Comparison of ENCODE assay signal across 8 cellular contexts in genomic region chr6:167826230-167827061, GRCh38. TPM values are rescaled to one million over a fixed set of nuclear protein-coding genes. Genes with fewer than 3 reads are reported as not detected.
DNase-seq lines count a peak whose midpoint lies in the region; ATAC-seq and TF ChIP-seq lines count a peak whose summit lies in the region.

Gene AFDN (plus strand): TSS chr6:167826911. CDS start chr6:167827133, 222 bp downstream.

- H3K4ac ChIP-seq in trophoblast cell (ENCODE audit: low read depth, low read length), result peak within 1 kb of the TSS; percentile 99

- TF ChIP-seq CTCF in Caco-2 (IDR thresholded peaks at IDR 0.05; ENCODE audit: insufficient read depth in 1 of 2, low read depth in 1 of 2, low read length in 1 of 2, severe bottlenecking in 1 of 2, unreplicated experiment in 1 of 2), result peak; percentile 25 to 37
- no peak for TF ChIP-seq CTCF in SU-DHL-6 (IDR thresholded peaks at IDR 0.05; ENCODE audit: insufficient read depth, low read length, poor library complexity, severe bottlenecking)
- TF ChIP-seq CTCF in cardiac muscle cell (IDR thresholded peaks at IDR 0.05; ENCODE audit: low read depth, low read length), result peak; percentile 37

- H3K27ac ChIP-seq in SU-DHL-6 (ENCODE audit: low read depth, low read length) (no peak within 1 kb of the TSS), cardiac muscle cell (peak within 1 kb of the TSS; percentile 68), trophoblast cell (ENCODE audit: low read depth, low read length) (peak within 1 kb of the TSS; percentile 93), urinary bladder (ENCODE audit: low read depth) (peak within 1 kb of the TSS; percentile 28)

- H3K23ac ChIP-seq in trophoblast cell (ENCODE audit: low read length), result no peak within 1 kb of the TSS

- no TSS peak for BruUV-seq in Caco-2 (replicated peaks; lab: Mats Ljungman, UMichigan)

- peak within 1 kb of the TSS; percentile 86 for H4K8ac ChIP-seq in trophoblast cell (ENCODE audit: low read depth, low read length)

- peak within 1 kb of the TSS; percentile 99 for H4K91ac ChIP-seq in trophoblast cell (ENCODE audit: low read depth, low read length)

- peak within 1 kb of the TSS; percentile 99 for H3K4me3 ChIP-seq in Caco-2 (ENCODE audit: low read depth, low read length)
- peak within 1 kb of the TSS; percentile 59 for H3K4me3 ChIP-seq in SU-DHL-6 (ENCODE audit: insufficient read depth, low read length, poor library complexity, severe bottlenecking)
- H3K4me3 ChIP-seq in cardiac muscle cell, result peak within 1 kb of the TSS; percentile 86
- H3K4me3 ChIP-seq in trophoblast cell (ENCODE audit: low read depth, low read length), result peak within 1 kb of the TSS; percentile 98
- H3K4me3 ChIP-seq in urinary bladder (ENCODE audit: low read depth, low read length), result peak within 1 kb of the TSS; percentile 100

- H2AFZ ChIP-seq in SU-DHL-6 (ENCODE audit: low read depth, low read length, severe bottlenecking), result peak within 1 kb of the TSS; percentile 87
- H2AFZ ChIP-seq in trophoblast cell (ENCODE audit: insufficient read depth, low read length, poor library complexity), result peak within 1 kb of the TSS; percentile 97

- DNase-seq in Caco-2 (peak; percentile 68 to 83), HK-2 (ENCODE audit: unreplicated experiment) (peak; percentile 60), cardiac muscle cell (ENCODE audit: low read depth in 1 of 2, low spot score in 1 of 2) (peak; percentile 66 to 82), trophoblast cell (peak; percentile 62 to 77)
- peak; percentile 80 for DNase-seq in activated naive CD8-positive, alpha-beta T cell treated with anti-CD3 and anti-CD28 coated beads, Interleukin-2, amount 10 ng/mL, durations not matched to agents 7 days and 5 days

- H3K79me1 ChIP-seq in trophoblast cell (ENCODE audit: low read length), result peaks cover 21% of the 10 kb centered on the region

- no peaks in the 10 kb centered on the region for H3K27me3 Mint-ChIP-seq in Caco-2 (ENCODE audit: insufficient read depth, unreplicated experiment)
- H3K27me3 Mint-ChIP-seq in activated naive CD8-positive, alpha-beta T cell treated with anti-CD3 and anti-CD28 coated beads, Interleukin-2, amount 10 ng/mL, durations not matched to agents 7 days and 5 days, result peaks cover 71% of the 10 kb centered on the region

- H3K14ac ChIP-seq in trophoblast cell (ENCODE audit: low read length), result peak within 1 kb of the TSS; percentile 98

- 0 out of 2 replicates have a peak, but pooled peaks cover 9% of the 10 kb centered on the region for H3F3A ChIP-seq in SU-DHL-6 (ENCODE audit: insufficient read depth)

- H3K36me3 ChIP-seq in Caco-2 (ENCODE audit: control insufficient read depth, insufficient read depth, low read length) (no peaks in the 10 kb centered on the region; the same call in 1 of the 2 replicates), SU-DHL-6 (ENCODE audit: low read length) (no peaks in the 10 kb centered on the region), cardiac muscle cell (peaks cover 7% of the 10 kb centered on the region), trophoblast cell (ENCODE audit: control insufficient read depth in 1 of 2, insufficient read depth in 2 of 2, low read length in 2 of 2) (peaks cover 1 to 4% of the 10 kb centered on the region in 2 experiments), urinary bladder (ENCODE audit: insufficient read depth) (no peaks in the 10 kb centered on the region)

- H3K9ac ChIP-seq in SU-DHL-6 (ENCODE audit: low read length), result peak within 1 kb of the TSS; percentile 50
- H3K9ac ChIP-seq in trophoblast cell (ENCODE audit: low read length), result peak within 1 kb of the TSS; percentile 93

- no peaks in the 10 kb centered on the region for H3K9me3 ChIP-seq in Caco-2
- H3K9me3 ChIP-seq in SU-DHL-6 (ENCODE audit: insufficient read depth, low read length), result no peaks in the 10 kb centered on the region
- no peaks in the 10 kb centered on the region for H3K9me3 ChIP-seq in cardiac muscle cell (ENCODE audit: low read depth)
- H3K9me3 ChIP-seq in trophoblast cell (ENCODE audit: insufficient read depth, low read depth, low read length), result no peaks in the 10 kb centered on the region

- peak within 1 kb of the TSS; percentile 91 for H4K12ac ChIP-seq in trophoblast cell (ENCODE audit: low read depth, low read length)

- peak within 1 kb of the TSS; percentile 99 for H2BK5ac ChIP-seq in trophoblast cell (ENCODE audit: low read depth, low read length, poor library complexity)

- H3K18ac ChIP-seq in trophoblast cell (ENCODE audit: low read length), result peak within 1 kb of the TSS; percentile 100

- H2BK12ac ChIP-seq in trophoblast cell (ENCODE audit: low read length), result peak within 1 kb of the TSS; percentile 96

- no CpG with 5 or more reads among the region's 123 CpGs for WGBS in trophoblast cell (ENCODE audit: extremely low coverage, insufficient coverage, insufficient read length)
- under 1% methylated on average over 119 of the region's 123 CpGs for WGBS in urinary bladder

- H3K27me3 ChIP-seq in Caco-2 (replicated peaks; ENCODE audit: control insufficient read depth, insufficient read depth, low read length), result no peaks in the 10 kb centered on the region
- no peaks in the 10 kb centered on the region for H3K27me3 ChIP-seq in SU-DHL-6 (ENCODE audit: low read length)
- no peaks in the 10 kb centered on the region for H3K27me3 ChIP-seq in cardiac muscle cell
- no peaks in the 10 kb centered on the region for H3K27me3 ChIP-seq in trophoblast cell (ENCODE audit: insufficient read depth, low read length)

- H3K36me3 Mint-ChIP-seq in Caco-2 (ENCODE audit: insufficient read depth, unreplicated experiment), result peaks cover 25% of the 10 kb centered on the region
- peaks cover 5% of the 10 kb centered on the region for H3K36me3 Mint-ChIP-seq in activated naive CD8-positive, alpha-beta T cell treated with anti-CD3 and anti-CD28 coated beads, Interleukin-2, amount 10 ng/mL, durations not matched to agents 7 days and 5 days

- H2AK5ac ChIP-seq in trophoblast cell (ENCODE audit: low read length), result peak within 1 kb of the TSS; percentile 98

- peaks cover 22% of the 10 kb centered on the region for H4K20me1 ChIP-seq in SU-DHL-6 (ENCODE audit: low read depth, low read length)

- POLR2A ChIA-PET in Caco-2 (lab: Charles Lee), result no interaction called here
- POLR2A ChIA-PET in activated naive CD8-positive, alpha-beta T cell treated with anti-CD3 and anti-CD28 coated beads, Interleukin-2, amount 10 ng/mL, durations not matched to agents 7 days and 5 days (lab: Charles Lee), result no interaction called here

- peak; percentile 49 for ATAC-seq in GM19468 (IDR thresholded peaks at IDR 0.05; ENCODE audit: extremely low read depth, unreplicated experiment)
- ATAC-seq in activated naive CD8-positive, alpha-beta T cell treated with anti-CD3 and anti-CD28 coated beads, Interleukin-2, amount 10 ng/mL, durations not matched to agents 7 days and 5 days (ENCODE audit: low read depth), result peak; percentile 89

- no peaks in the 10 kb centered on the region; the same call in 1 of the 2 replicates for H3K79me2 ChIP-seq in SU-DHL-6 (ENCODE audit: insufficient read depth, low read length)
- H3K79me2 ChIP-seq in trophoblast cell (ENCODE audit: control insufficient read depth, insufficient read depth, low read length, poor library complexity), result peaks cover 20% of the 10 kb centered on the region

- peaks cover 15% of the 10 kb centered on the region for H3K4me1 Mint-ChIP-seq in Caco-2 (ENCODE audit: low read depth, unreplicated experiment)
- peaks cover 26% of the 10 kb centered on the region for H3K4me1 Mint-ChIP-seq in activated naive CD8-positive, alpha-beta T cell treated with anti-CD3 and anti-CD28 coated beads, Interleukin-2, amount 10 ng/mL, durations not matched to agents 7 days and 5 days

- no peaks in the 10 kb centered on the region for H3K9me3 Mint-ChIP-seq in Caco-2 (ENCODE audit: unreplicated experiment)
- H3K9me3 Mint-ChIP-seq in activated naive CD8-positive, alpha-beta T cell treated with anti-CD3 and anti-CD28 coated beads, Interleukin-2, amount 10 ng/mL, durations not matched to agents 7 days and 5 days, result no peaks in the 10 kb centered on the region

- CTCF ChIA-PET in Caco-2 (lab: Charles Lee), result no interaction called here

- no peaks in the 10 kb centered on the region for H3K9me2 ChIP-seq in SU-DHL-6 (replicated peaks; ENCODE audit: insufficient read depth, low read length)

- H3K27ac Mint-ChIP-seq in Caco-2 (ENCODE audit: unreplicated experiment), result peak within 1 kb of the TSS; percentile 94
- peak within 1 kb of the TSS; percentile 78 for H3K27ac Mint-ChIP-seq in activated naive CD8-positive, alpha-beta T cell treated with anti-CD3 and anti-CD28 coated beads, Interleukin-2, amount 10 ng/mL, durations not matched to agents 7 days and 5 days

- intact Hi-C loops in Caco-2 (cut with micrococcal nuclease; ENCODE audit: unreplicated experiment), result loop anchor here (2.0 to 10.0 kb wide), 4 partner anchors 71 to 322 kb away; no protein-coding TSS in a partner anchor

- H2BK120ac ChIP-seq in trophoblast cell (ENCODE audit: insufficient read depth, low read length, poor library complexity), result peak within 1 kb of the TSS; percentile 96

- H3K4me1 ChIP-seq in Caco-2, result peaks cover 31% of the 10 kb centered on the region
- peaks cover 23% of the 10 kb centered on the region for H3K4me1 ChIP-seq in cardiac muscle cell (ENCODE audit: low read depth)
- peaks cover 0 to 5% of the 10 kb centered on the region in 2 experiments for H3K4me1 ChIP-seq in trophoblast cell (ENCODE audit: control insufficient read depth in 1 of 2, insufficient read depth in 2 of 2, low read length in 2 of 2)
- H3K4me1 ChIP-seq in urinary bladder (ENCODE audit: insufficient read depth), result no peaks in the 10 kb centered on the region

- peak within 1 kb of the TSS; percentile 96 for H3K4me3 Mint-ChIP-seq in Caco-2 (ENCODE audit: unreplicated experiment)
- H3K4me3 Mint-ChIP-seq in activated naive CD8-positive, alpha-beta T cell treated with anti-CD3 and anti-CD28 coated beads, Interleukin-2, amount 10 ng/mL, durations not matched to agents 7 days and 5 days, result peak within 1 kb of the TSS; percentile 86

- H3K4me2 ChIP-seq in SU-DHL-6 (ENCODE audit: low read depth, low read length, poor library complexity, severe bottlenecking), result peak within 1 kb of the TSS; percentile 58
- H3K4me2 ChIP-seq in trophoblast cell (ENCODE audit: low read length), result peak within 1 kb of the TSS; percentile 84

RNA-seq across cellular contexts. Expression of gene AFDN, which starts in this region (rescaled TPM):
- 177 TPM in 2 replicates for total RNA-seq in Caco-2 (2022)
- 10 to 100 TPM; 29.9 to 37.7 TPM for total RNA-seq in activated naive CD8-positive, alpha-beta T cell treated with anti-CD3 and anti-CD28 coated beads, Interleukin-2, amount 10 ng/mL, durations not matched to agents 7 days and 5 days
- total RNA-seq in cardiac muscle cell, result 113 and 299 TPM in 2 replicates
- polyA plus RNA-seq in cardiac muscle cell, result 119 and 172 TPM in 2 replicates
- polyA plus RNA-seq in trophoblast cell (2013), result 195 and 197 TPM in 2 replicates
- 177 TPM for total RNA-seq in urinary bladder
- polyA plus RNA-seq in urinary bladder, result 29.6 TPM
